29 cellular contexts compared by ENCODE assay signal in the genomic region with DNA sequence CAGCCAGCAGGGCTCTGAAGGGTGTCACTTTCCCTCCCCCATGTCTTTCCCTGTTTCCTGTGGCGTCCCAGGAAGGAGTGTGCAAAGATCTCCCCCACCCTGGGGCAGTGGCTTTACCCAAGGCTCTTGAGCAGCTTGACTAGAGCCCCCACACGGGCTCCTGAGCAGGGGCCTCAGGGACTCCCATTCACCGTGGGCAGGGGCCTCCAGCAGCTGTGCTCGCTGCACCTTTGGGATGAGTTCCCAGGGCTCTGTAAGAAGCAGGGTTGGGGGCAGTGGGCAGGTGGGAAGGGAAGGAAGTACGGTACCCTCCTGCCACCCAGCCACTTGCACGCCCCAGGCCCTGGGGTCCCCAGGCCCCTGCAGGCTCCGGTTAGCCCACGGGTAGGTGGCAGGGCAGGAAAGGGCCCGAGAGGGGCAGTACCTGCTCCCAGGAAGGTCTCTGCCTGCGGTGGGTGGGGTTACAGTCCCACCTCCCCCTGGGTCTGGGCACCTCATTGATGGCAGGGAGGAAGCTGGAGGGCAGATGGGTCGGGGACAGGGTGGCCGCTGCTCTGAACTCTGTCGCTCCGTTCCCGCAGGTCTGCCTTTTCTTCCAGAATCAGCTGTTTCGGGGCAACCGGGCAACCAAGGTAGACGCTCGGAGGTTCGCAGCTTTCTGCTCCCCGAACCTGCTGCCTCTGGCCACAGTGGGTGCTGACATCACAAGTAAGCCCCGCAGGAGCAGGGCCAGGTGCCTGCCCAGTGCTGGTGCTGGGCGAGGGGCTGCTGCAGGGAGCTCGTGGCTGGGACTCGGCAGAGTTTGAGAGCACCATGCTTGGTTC. TPM values are rescaled to one million over a fixed set of nuclear protein-coding genes. Genes with fewer than 3 reads are reported as not detected.
"Had no signal": no experiment of that assay in that cellular context is flagged by ENCODE, and none has a peak within 500 bp of the region (broad histone marks: within the 10 kb centered on the region; RNA-seq: fewer than 3 reads in every experiment).

No MANE protein-coding gene starts in this region.

- H3K4me2 ChIP-seq: neural progenitor cell, smooth muscle cell had no signal

- H3K9me3 Mint-ChIP-seq: mesothelial cell of epicardium; naive thymus-derived CD4-positive, alpha-beta T cell; neural progenitor cell; stimulated activated naive B cell treated with anti-CD40 and anti-IgM and Interleukin-4, amounts not matched to agents 10 μg/mL and 1 μg/mL and 100 μg/mL, for 72 hours had no signal

- H3K27me3 ChIP-seq: body of pancreas, neural progenitor cell had no signal

- H3K27me3 Mint-ChIP-seq: activated CD4-positive, alpha-beta T cell treated with anti-CD3 and anti-CD28 coated beads for 36 hours; activated CD8-positive, alpha-beta memory T cell treated with anti-CD3 and anti-CD28 coated beads, Interleukin-2, amount 10 ng/mL, durations not matched to agents 7 days and 5 days; activated naive CD8-positive, alpha-beta T cell; naive thymus-derived CD4-positive, alpha-beta T cell had no signal

- ATAC-seq: activated CD4-positive, alpha-beta T cell treated with anti-CD3 and anti-CD28 coated beads for 36 hours; activated CD8-positive, alpha-beta memory T cell treated with anti-CD3 and anti-CD28 coated beads, Interleukin-2, amount 10 ng/mL, durations not matched to agents 7 days and 5 days; activated CD8-positive, alpha-beta T cell treated with anti-CD3 and anti-CD28 coated beads, Interleukin-2, amount 10 ng/mL, durations not matched to agents 7 days and 5 days; body of pancreas; gastroesophageal sphincter; left lung; naive thymus-derived CD4-positive, alpha-beta T cell; stimulated activated naive B cell treated with anti-CD40 and anti-IgM and Interleukin-4, amounts not matched to agents 10 μg/mL and 1 μg/mL and 100 μg/mL, for 72 hours had no signal

- DNase-seq: activated CD4-positive, alpha-beta T cell treated with anti-CD3 and anti-CD28 coated beads for 36 hours; activated CD4-positive, CD25-positive, alpha-beta regulatory T cell; activated CD8-positive, alpha-beta memory T cell treated with anti-CD3 and anti-CD28 coated beads, Interleukin-2, amount 10 ng/mL, durations not matched to agents 7 days and 5 days; activated CD8-positive, alpha-beta T cell treated with anti-CD3 and anti-CD28 coated beads, Interleukin-2, amount 10 ng/mL, durations not matched to agents 7 days and 5 days; activated naive CD4-positive, alpha-beta T cell; activated T-cell treated with anti-CD3 and anti-CD28 coated beads, Interleukin-2, amount 50 U/mL, for 48 hours; anterior cingulate cortex; body of pancreas; head of caudate nucleus; kidney glomerular epithelial cell; retina; stimulated activated CD4-positive, alpha-beta T cell treated with anti-CD3 and anti-CD28 coated beads, Interleukin-15, amount 100 ng/mL, for 24 hours; stimulated activated CD4-positive, alpha-beta T cell treated with anti-CD3 and anti-CD28 coated beads, Interleukin-2, amount 100 ng/mL, for 24 hours; stimulated activated naive B cell treated with anti-CD40 and anti-IgM and Interleukin-4, amounts not matched to agents 10 μg/mL and 1 μg/mL and 100 μg/mL, for 72 hours; stomach; tibial artery had no signal

- H3K9me3 ChIP-seq: body of pancreas, gastroesophageal sphincter, left lung, stomach, suprapubic skin, tibial artery had no signal

- H3K4me3 Mint-ChIP-seq: activated CD4-positive, alpha-beta T cell treated with anti-CD3 and anti-CD28 coated beads for 36 hours; activated CD8-positive, alpha-beta memory T cell treated with anti-CD3 and anti-CD28 coated beads, Interleukin-2, amount 10 ng/mL, durations not matched to agents 7 days and 5 days; activated CD8-positive, alpha-beta T cell treated with anti-CD3 and anti-CD28 coated beads, Interleukin-2, amount 10 ng/mL, durations not matched to agents 7 days and 5 days; activated naive CD8-positive, alpha-beta T cell; mesothelial cell of epicardium; naive thymus-derived CD4-positive, alpha-beta T cell; neural progenitor cell; stimulated activated naive B cell treated with anti-CD40 and anti-IgM and Interleukin-4, amounts not matched to agents 10 μg/mL and 1 μg/mL and 100 μg/mL, for 72 hours had no signal

- H3K36me3 Mint-ChIP-seq: activated CD8-positive, alpha-beta memory T cell treated with anti-CD3 and anti-CD28 coated beads, Interleukin-2, amount 10 ng/mL, durations not matched to agents 7 days and 5 days; activated naive CD8-positive, alpha-beta T cell; mesothelial cell of epicardium; naive thymus-derived CD4-positive, alpha-beta T cell; neural progenitor cell; stimulated activated naive B cell treated with anti-CD40 and anti-IgM and Interleukin-4, amounts not matched to agents 10 μg/mL and 1 μg/mL and 100 μg/mL, for 72 hours had no signal

- H3K4me1 Mint-ChIP-seq: activated CD8-positive, alpha-beta memory T cell treated with anti-CD3 and anti-CD28 coated beads, Interleukin-2, amount 10 ng/mL, durations not matched to agents 7 days and 5 days had no signal

- H3K27ac ChIP-seq: body of pancreas, coronary artery, gastroesophageal sphincter, left lung, neural progenitor cell, stomach, suprapubic skin, tibial artery had no signal

- H3K4me3 ChIP-seq: body of pancreas, coronary artery, gastroesophageal sphincter, left lung, neural progenitor cell, smooth muscle cell, stomach, suprapubic skin, tibial artery had no signal

- H2AFZ ChIP-seq: neural progenitor cell had no signal

- H3K36me3 ChIP-seq: gastroesophageal sphincter, left lung, neural progenitor cell, stomach, suprapubic skin, tibial artery had no signal

- H3K27ac Mint-ChIP-seq: activated CD4-positive, alpha-beta T cell treated with anti-CD3 and anti-CD28 coated beads for 36 hours; activated CD8-positive, alpha-beta memory T cell treated with anti-CD3 and anti-CD28 coated beads, Interleukin-2, amount 10 ng/mL, durations not matched to agents 7 days and 5 days; activated CD8-positive, alpha-beta T cell treated with anti-CD3 and anti-CD28 coated beads, Interleukin-2, amount 10 ng/mL, durations not matched to agents 7 days and 5 days; activated naive CD8-positive, alpha-beta T cell; mesothelial cell of epicardium; naive thymus-derived CD4-positive, alpha-beta T cell; neural progenitor cell; stimulated activated naive B cell treated with anti-CD40 and anti-IgM and Interleukin-4, amounts not matched to agents 10 μg/mL and 1 μg/mL and 100 μg/mL, for 72 hours had no signal

RNA-seq across cellular contexts. Expression of gene ASPG, which starts 13.0 kb away (rescaled TPM):
- total RNA-seq: activated CD4-positive, alpha-beta T cell treated with anti-CD3 and anti-CD28 coated beads for 36 hours; activated CD8-positive, alpha-beta memory T cell treated with anti-CD3 and anti-CD28 coated beads, Interleukin-2, amount 10 ng/mL, durations not matched to agents 7 days and 5 days; activated CD8-positive, alpha-beta T cell treated with anti-CD3 and anti-CD28 coated beads, Interleukin-2, amount 10 ng/mL, durations not matched to agents 7 days and 5 days; endothelial cell of umbilical vein; fibroblast of lung; fibroblast of villous mesenchyme; T-helper 1 cell treated with Interleukin-12 subunit alpha and Interleukin-12 subunit beta and Interleukin-4 antibody, amounts not matched to agents 30 ng/mL and 1 ng/mL, for 36 hours had no signal
- polyA plus RNA-seq: endothelial cell of umbilical vein; fibroblast of lung; naive thymus-derived CD4-positive, alpha-beta T cell had no signal

RNA-seq across cellular contexts. Expression of gene KIF26A, which starts 39.9 kb away (rescaled TPM):
- polyA plus RNA-seq: naive thymus-derived CD4-positive, alpha-beta T cell had no signal
